8 cellular contexts compared by ENCODE assay signal in genomic region chr19:50331187-50332013, GRCh38. TPM values are rescaled to one million over a fixed set of nuclear protein-coding genes. Genes with fewer than 3 reads are reported as not detected.
DNase-seq lines count a peak whose midpoint lies in the region; ATAC-seq lines count a peak whose summit lies in the region.

No MANE protein-coding gene starts in this region.

- peaks cover 9 to 28% of the 10 kb centered on the region in 2 donors for H3K36me3 Mint-ChIP-seq in naive B cell

- peak overlapping the region; percentile 86 to 95 (median 90) for H3K4me3 Mint-ChIP-seq in naive B cell

- peak; percentile 74 for DNase-seq in H7
- DNase-seq in naive B cell: no peak
- DNase-seq in DMS153 treated with DMSO at 0.1 percent for 48 hours (lab: John Stamatoyannopoulos, UW; ENCODE audit: unreplicated experiment): no peak

- H3K4me2 ChIP-seq in BLaER1 treated with 17β-estradiol and CSF1 and Interleukin-3, amounts not matched to agents 10 nM and 100 nM: peak overlapping the region; percentile 56 to 87 (median 72)

- H3K9ac ChIP-seq in BLaER1 treated with 17β-estradiol and CSF1 and Interleukin-3, amounts not matched to agents 10 nM and 100 nM: peak overlapping the region in 6 of 11 experiments; percentile 42 to 55 (median 50); a peak in 9 of 22 replicates

- no peak for ATAC-seq in naive B cell (ENCODE audit: low read depth in 2 of 2)
- no peak for ATAC-seq in HG03460 (IDR thresholded peaks at IDR 0.05; ENCODE audit: unreplicated experiment)
- ATAC-seq in HG02588 (IDR thresholded peaks at IDR 0.05; ENCODE audit: unreplicated experiment): no peak
- no peak for ATAC-seq in GM21825 (IDR thresholded peaks at IDR 0.05; ENCODE audit: unreplicated experiment)

- H3K27me3 ChIP-seq in BLaER1 treated with 17β-estradiol and CSF1 and Interleukin-3, amounts not matched to agents 10 nM and 100 nM: peaks cover 22 to 56% (median 50%) of the 10 kb centered on the region in 11 experiments
- peaks cover 23% of the 10 kb centered on the region for H3K27me3 ChIP-seq in H7 (ENCODE audit: control insufficient read depth, insufficient read depth, low read length)

- H3K4me1 ChIP-seq in BLaER1 treated with 17β-estradiol and CSF1 and Interleukin-3, amounts not matched to agents 10 nM and 100 nM: peaks cover 17 to 29% (median 19%) of the 10 kb centered on the region in 10 experiments

- H3K27me3 Mint-ChIP-seq in naive B cell: peaks cover 5 to 20% (median 13%) of the 10 kb centered on the region in 3 donors

- H3K9me3 ChIP-seq in BLaER1 treated with 17β-estradiol and CSF1 and Interleukin-3, amounts not matched to agents 10 nM and 100 nM (replicated peaks in 1 of 11): peaks cover 0 to 28% (median 11%) of the 10 kb centered on the region in 11 experiments; a peak in 14 of 22 replicates

- peaks cover 78 to 89% (median 81%) of the 10 kb centered on the region in 3 donors for H3K4me1 Mint-ChIP-seq in naive B cell

- peak overlapping the region; percentile 42 to 68 (median 55); a peak in 18 of 20 replicates for H3K4me3 ChIP-seq in BLaER1 treated with 17β-estradiol and CSF1 and Interleukin-3, amounts not matched to agents 10 nM and 100 nM
- peak overlapping the region; percentile 76 for H3K4me3 ChIP-seq in H7 (ENCODE audit: insufficient read depth, low read depth, low read length)

- peak overlapping the region; percentile 76 to 96 (median 88) for H3K27ac Mint-ChIP-seq in naive B cell

- H3K9me3 Mint-ChIP-seq in naive B cell: peaks cover 0 to 21% (median 7%) of the 10 kb centered on the region in 7 donors

- H3K27ac ChIP-seq in BLaER1 treated with 17β-estradiol and CSF1 and Interleukin-3, amounts not matched to agents 10 nM and 100 nM: peak overlapping the region in 1 of 11 experiments; percentile 38; a peak in 1 of 22 replicates
- peak overlapping the region; percentile 38 for H3K27ac ChIP-seq in angular gyrus (ENCODE audit: low read depth, low read length)

- H4K20me1 ChIP-seq in BLaER1 treated with 17β-estradiol and CSF1 and Interleukin-3, amounts not matched to agents 10 nM and 100 nM: no peaks in the 10 kb centered on the region; a peak in 2 of 22 replicates

- H3K36me3 ChIP-seq in BLaER1 treated with 17β-estradiol and CSF1 and Interleukin-3, amounts not matched to agents 10 nM and 100 nM: no peaks in the 10 kb centered on the region
- H3K36me3 ChIP-seq in H7 (replicated peaks; ENCODE audit: control insufficient read depth, insufficient read depth, low read length): no peaks in the 10 kb centered on the region

RNA-seq across cellular contexts. Expression of gene KCNC3, which starts 2.2 kb away (rescaled TPM):
- total RNA-seq in H7 (2014; rRNA removed; shearing (Covaris generic)): 0.14 and 0.37 TPM in 2 replicates
- polyA plus RNA-seq in naive B cell (ENCODE audit: low read depth in 6 of 6): under 1 TPM in 2 of 6 donors, not detected in 4; 0.08 to 0.12 TPM

RNA-seq across cellular contexts. Expression of gene NAPSA, which starts 34.0 kb away (rescaled TPM):
- total RNA-seq in H7 (2014; rRNA removed; shearing (Covaris generic)): 0.44 and 0.59 TPM in 2 replicates
- 1 to 10 TPM in 3 of 6 donors, under 1 TPM in 2, not detected in 1; 0.38 to 1.8 (median 1.1) TPM for polyA plus RNA-seq in naive B cell (ENCODE audit: low read depth in 6 of 6)

RNA-seq across cellular contexts. Expression of gene NR1H2, which starts 44.9 kb away (rescaled TPM):
- 73.7 and 90.1 TPM in 2 replicates for total RNA-seq in H7 (2014; rRNA removed; shearing (Covaris generic))
- polyA plus RNA-seq in naive B cell (ENCODE audit: low read depth in 6 of 6): 100 to 1,000 TPM in 1 of 6 donors, 10 to 100 TPM in 5; 70.9 to 115 (median 76.1) TPM

RNA-seq across cellular contexts. Expression of gene POLD1, which starts 52.7 kb away (rescaled TPM):
- total RNA-seq in H7 (2014; rRNA removed; shearing (Covaris generic)): 167 and 185 TPM in 2 replicates
- polyA plus RNA-seq in naive B cell (ENCODE audit: low read depth in 6 of 6): 10 to 100 TPM; 22.9 to 46.7 (median 32.1) TPM
